In genomic region chr4:139849219-139849618, GRCh38 we compare ENCODE assay signal across 20 cellular contexts.
DNase-seq lines count a peak whose midpoint lies in the region; ATAC-seq and TF ChIP-seq lines count a peak whose summit lies in the region.
"Had no signal": no experiment of that assay in that cellular context is flagged by ENCODE, and none has a peak within 500 bp of the region (broad histone marks: within the 10 kb centered on the region; RNA-seq: fewer than 3 reads in every experiment).

No MANE protein-coding gene starts in this region.

- TF ChIP-seq POLR2A in tibial nerve (IDR thresholded peaks at IDR 0.05): no peak

- H3K4me1 Mint-ChIP-seq in brain (peaks cover 62% of the 10 kb centered on the region), neural crest cell (peaks cover 56% of the 10 kb centered on the region)
- H3K4me1 Mint-ChIP-seq: activated T-helper 17 cell treated with anti-CD3 and anti-CD28 coated beads, Interleukin-2, amount 50 U/mL, for 72 hours; B cell had no signal

- H3K9me3 ChIP-seq in tibial nerve: no peaks in the 10 kb centered on the region
- H3K9me3 ChIP-seq: pancreas, tibial artery had no signal

- no peak for ATAC-seq in GM21390 (IDR thresholded peaks at IDR 0.05; ENCODE audit: unreplicated experiment)
- ATAC-seq: activated T-helper 17 cell treated with anti-CD3 and anti-CD28 coated beads, Interleukin-2, amount 50 U/mL, for 72 hours; HCT116; Panc1; stimulated activated effector memory CD8-positive, alpha-beta T cell treated with anti-CD3 and anti-CD28 coated beads, Interleukin-12 subunit alpha, Interleukin-12 subunit beta, amount 100 ng/mL, for 72 hours had no signal

- 27 to 32% methylated on average over 3 of the region's 3 CpGs for WGBS in tibial nerve, 2 donors

- H3K4me3 Mint-ChIP-seq in brain (peak overlapping the region; percentile 19 to 74 (median 44)), neural crest cell (peak overlapping the region; percentile 8)
- H3K4me3 Mint-ChIP-seq: activated T-helper 17 cell treated with anti-CD3 and anti-CD28 coated beads, Interleukin-2, amount 50 U/mL, for 72 hours; B cell; stimulated activated effector memory CD8-positive, alpha-beta T cell treated with anti-CD3 and anti-CD28 coated beads, Interleukin-12 subunit alpha, Interleukin-12 subunit beta, amount 100 ng/mL, for 72 hours had no signal

- H3K27me3 Mint-ChIP-seq in brain (no peaks in the 10 kb centered on the region), neural crest cell (ENCODE audit: low read depth) (no peaks in the 10 kb centered on the region)

- no peak overlapping the region for H3K4me3 ChIP-seq in tibial nerve
- H3K4me3 ChIP-seq: pancreas, tibial artery had no signal

- no peaks in the 10 kb centered on the region for H3K27me3 ChIP-seq in tibial nerve
- H3K27me3 ChIP-seq: pancreas, tibial artery had no signal

- H3K27ac ChIP-seq in tibial nerve: no peak overlapping the region
- H3K27ac ChIP-seq: pancreas, tibial artery had no signal

- DNase-seq in DMS53 treated with DMSO at 0.1 percent for 48 hours (lab: John Stamatoyannopoulos, UW; ENCODE audit: unreplicated experiment): peak; percentile 60
- DNase-seq in NCI-H2081 treated with DMSO at 0.1 percent for 48 hours (lab: John Stamatoyannopoulos, UW): peak; percentile 31
- DNase-seq in neural crest cell (ENCODE audit: low read depth, low spot score): no peak
- no peak for DNase-seq in tibial nerve (ENCODE audit: low spot score in 2 of 2)
- no peak for DNase-seq in activated CD4-positive, alpha-beta T cell treated with anti-CD3 and anti-CD28 coated beads for 4 hours
- DNase-seq in HK-2 (ENCODE audit: unreplicated experiment): no peak
- DNase-seq: DMS79; effector memory CD4-positive, alpha-beta T cell; MM.1S; NCI-H446 treated with DMSO at 0.1 percent for 48 hours; pancreas; SW 1271; tibial artery had no signal

- H3K36me3 ChIP-seq in tibial nerve: no peaks in the 10 kb centered on the region
- H3K36me3 ChIP-seq: pancreas, tibial artery had no signal

- H3K27ac Mint-ChIP-seq in brain: peak overlapping the region; percentile 15 to 89 (median 70)
- H3K27ac Mint-ChIP-seq in neural crest cell (ENCODE audit: unreplicated experiment): peak overlapping the region; percentile 45
- H3K27ac Mint-ChIP-seq: activated T-helper 17 cell treated with anti-CD3 and anti-CD28 coated beads, Interleukin-2, amount 50 U/mL, for 72 hours; B cell; stimulated activated effector memory CD8-positive, alpha-beta T cell treated with anti-CD3 and anti-CD28 coated beads, Interleukin-12 subunit alpha, Interleukin-12 subunit beta, amount 100 ng/mL, for 72 hours had no signal

- H3K9me3 Mint-ChIP-seq in brain (no peaks in the 10 kb centered on the region), neural crest cell (no peaks in the 10 kb centered on the region)
- H3K9me3 Mint-ChIP-seq: activated T-helper 17 cell treated with anti-CD3 and anti-CD28 coated beads, Interleukin-2, amount 50 U/mL, for 72 hours; stimulated activated effector memory CD8-positive, alpha-beta T cell treated with anti-CD3 and anti-CD28 coated beads, Interleukin-12 subunit alpha, Interleukin-12 subunit beta, amount 100 ng/mL, for 72 hours had no signal

- no peaks in the 10 kb centered on the region for H3K36me3 Mint-ChIP-seq in brain
- H3K36me3 Mint-ChIP-seq in neural crest cell (ENCODE audit: low read depth): no peaks in the 10 kb centered on the region
- H3K36me3 Mint-ChIP-seq: stimulated activated effector memory CD8-positive, alpha-beta T cell treated with anti-CD3 and anti-CD28 coated beads, Interleukin-12 subunit alpha, Interleukin-12 subunit beta, amount 100 ng/mL, for 72 hours had no signal

- H3K4me1 ChIP-seq in tibial nerve: peaks cover 0 to 13% (median 0%) of the 10 kb centered on the region in 4 donors
- H3K4me1 ChIP-seq: pancreas, tibial artery had no signal

- TF ChIP-seq CTCF in brain (conservative IDR thresholded peaks at IDR 0.05): no peak
- no peak for TF ChIP-seq CTCF in neural crest cell (conservative IDR thresholded peaks at IDR 0.05)
- TF ChIP-seq CTCF in tibial nerve (IDR thresholded peaks at IDR 0.05): no peak

- TF ChIP-seq EP300 in tibial nerve (IDR thresholded peaks at IDR 0.05): no peak

Comparison
In these comparisons a context has a peak if more than half of its experiments do, and no peak if none do; other contexts are left out.
1. DNase-seq: peak in DMS53 treated with DMSO at 0.1 percent for 48 hours (single experiment) and NCI-H2081 treated with DMSO at 0.1 percent for 48 hours (single experiment); none in neural crest cell (single experiment), tibial nerve (0 of 2), activated CD4-positive, alpha-beta T cell treated with anti-CD3 and anti-CD28 coated beads for 4 hours (0 of 2) and HK-2 (single experiment).